ENCODE assay signal across 7 cellular contexts in genomic region chr6:134640229-134640628, GRCh38.
"Had no signal": no experiment of that assay in that cellular context is flagged by ENCODE, and none has a peak within 500 bp of the region (broad histone marks: within the 10 kb centered on the region; RNA-seq: fewer than 3 reads in every experiment).

No MANE protein-coding gene starts in this region.

- H3K9me3 ChIP-seq: heart right ventricle, left ventricle myocardium inferior, transverse colon had no signal

- H3K4me3 ChIP-seq: heart right ventricle, left ventricle myocardium inferior, smooth muscle cell, transverse colon had no signal

- H3K4me3 Mint-ChIP-seq: brain; stimulated activated effector memory CD8-positive, alpha-beta T cell treated with anti-CD3 and anti-CD28 coated beads, Interleukin-12 subunit alpha, Interleukin-12 subunit beta, amount 100 ng/mL, for 72 hours had no signal

- H3K36me3 ChIP-seq: heart right ventricle, left ventricle myocardium inferior, transverse colon had no signal

- H3K27me3 ChIP-seq: heart right ventricle, transverse colon had no signal

- H3K27ac Mint-ChIP-seq: activated T-helper 2 cell treated with anti-CD3 and anti-CD28 coated beads, Interferon-gamma antibody, Interleukin-2, Interleukin-4, amounts not matched to agents 10 μg/mL and 5 μg/mL and 100 μg/mL, durations not matched to agents 14 hours and 24 hours and 36 hours; stimulated activated effector memory CD8-positive, alpha-beta T cell treated with anti-CD3 and anti-CD28 coated beads, Interleukin-12 subunit alpha, Interleukin-12 subunit beta, amount 100 ng/mL, for 72 hours had no signal

- H3K9me3 Mint-ChIP-seq: activated T-helper 2 cell treated with anti-CD3 and anti-CD28 coated beads, Interferon-gamma antibody, Interleukin-2, Interleukin-4, amounts not matched to agents 10 μg/mL and 5 μg/mL and 100 μg/mL, durations not matched to agents 14 hours and 24 hours and 36 hours; stimulated activated effector memory CD8-positive, alpha-beta T cell treated with anti-CD3 and anti-CD28 coated beads, Interleukin-12 subunit alpha, Interleukin-12 subunit beta, amount 100 ng/mL, for 72 hours had no signal

- H3K4me2 ChIP-seq: smooth muscle cell had no signal

- H3K36me3 Mint-ChIP-seq: brain; stimulated activated effector memory CD8-positive, alpha-beta T cell treated with anti-CD3 and anti-CD28 coated beads, Interleukin-12 subunit alpha, Interleukin-12 subunit beta, amount 100 ng/mL, for 72 hours had no signal
